ENCODE assay signal across 1 cellular context in the genomic region with DNA sequence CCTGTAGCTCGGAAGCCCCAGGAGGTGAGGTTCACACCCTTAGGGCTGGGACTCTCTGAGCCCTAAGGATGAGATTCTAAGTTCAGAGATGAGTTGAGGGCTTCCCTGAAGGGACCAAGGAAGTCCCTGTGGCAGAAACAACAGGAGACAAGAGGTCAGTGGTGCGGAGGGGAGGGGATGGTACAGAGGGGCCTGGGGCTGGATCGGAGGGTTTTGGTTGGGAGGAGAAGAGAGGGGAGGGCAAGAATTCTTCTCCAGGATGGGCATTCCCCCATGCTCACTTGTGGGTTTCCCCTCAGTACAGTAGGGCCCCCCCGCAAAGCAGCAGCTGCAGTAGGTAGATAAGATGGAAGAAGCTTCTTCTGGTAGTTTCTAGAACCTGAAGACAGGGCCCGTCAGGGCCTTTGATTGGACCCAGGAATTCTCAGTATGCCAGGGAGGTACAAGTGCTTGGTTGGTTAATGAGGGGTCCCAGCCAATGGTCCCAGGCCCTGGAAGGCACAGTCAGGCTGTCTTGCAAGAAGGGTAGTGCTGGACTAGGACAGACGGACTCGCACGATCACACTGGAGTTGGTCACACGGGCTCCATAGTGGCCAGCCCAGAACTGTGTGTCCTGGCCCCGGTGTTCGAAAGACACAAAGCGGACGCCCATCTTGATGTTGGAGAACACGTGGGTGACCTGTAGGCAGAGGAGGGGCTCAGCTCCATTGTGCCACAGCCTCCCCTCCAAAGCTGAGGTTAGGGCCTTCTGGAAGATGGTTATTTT.
TF ChIP-seq lines count a peak whose summit lies in the region.

No MANE protein-coding gene starts in this region.

TF ChIP-seq in K562, 482 proteins besides CTCF, POLR2A, EP300 and RAD21 (continued from another document and continues in another):
- TF ChIP-seq, protein P1, sequence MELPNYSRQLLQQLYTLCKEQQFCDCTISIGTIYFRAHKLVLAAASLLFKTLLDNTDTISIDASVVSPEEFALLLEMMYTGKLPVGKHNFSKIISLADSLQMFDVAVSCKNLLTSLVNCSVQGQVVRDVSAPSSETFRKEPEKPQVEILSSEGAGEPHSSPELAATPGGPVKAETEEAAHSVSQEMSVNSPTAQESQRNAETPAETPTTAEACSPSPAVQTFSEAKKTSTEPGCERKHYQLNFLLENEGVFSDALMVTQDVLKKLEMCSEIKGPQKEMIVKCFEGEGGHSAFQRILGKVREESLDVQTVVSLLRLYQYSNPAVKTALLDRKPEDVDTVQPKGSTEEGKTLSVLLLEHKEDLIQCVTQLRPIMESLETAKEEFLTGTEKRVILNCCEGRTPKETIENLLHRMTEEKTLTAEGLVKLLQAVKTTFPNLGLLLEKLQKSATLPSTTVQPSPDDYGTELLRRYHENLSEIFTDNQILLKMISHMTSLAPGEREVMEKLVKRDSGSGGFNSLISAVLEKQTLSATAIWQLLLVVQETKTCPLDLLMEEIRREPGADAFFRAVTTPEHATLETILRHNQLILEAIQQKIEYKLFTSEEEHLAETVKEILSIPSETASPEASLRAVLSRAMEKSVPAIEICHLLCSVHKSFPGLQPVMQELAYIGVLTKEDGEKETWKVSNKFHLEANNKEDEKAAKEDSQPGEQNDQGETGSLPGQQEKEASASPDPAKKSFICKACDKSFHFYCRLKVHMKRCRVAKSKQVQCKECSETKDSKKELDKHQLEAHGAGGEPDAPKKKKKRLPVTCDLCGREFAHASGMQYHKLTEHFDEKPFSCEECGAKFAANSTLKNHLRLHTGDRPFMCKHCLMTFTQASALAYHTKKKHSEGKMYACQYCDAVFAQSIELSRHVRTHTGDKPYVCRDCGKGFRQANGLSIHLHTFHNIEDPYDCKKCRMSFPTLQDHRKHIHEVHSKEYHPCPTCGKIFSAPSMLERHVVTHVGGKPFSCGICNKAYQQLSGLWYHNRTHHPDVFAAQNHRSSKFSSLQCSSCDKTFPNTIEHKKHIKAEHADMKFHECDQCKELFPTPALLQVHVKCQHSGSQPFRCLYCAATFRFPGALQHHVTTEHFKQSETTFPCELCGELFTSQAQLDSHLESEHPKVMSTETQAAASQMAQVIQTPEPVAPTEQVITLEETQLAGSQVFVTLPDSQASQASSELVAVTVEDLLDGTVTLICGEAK (IDR thresholded peaks at IDR 0.05) = no peak
- TF ChIP-seq, protein P1 (CRISPR knock-in tag; IDR thresholded peaks at IDR 0.05) = no peak
- TF ChIP-seq, protein P2, sequence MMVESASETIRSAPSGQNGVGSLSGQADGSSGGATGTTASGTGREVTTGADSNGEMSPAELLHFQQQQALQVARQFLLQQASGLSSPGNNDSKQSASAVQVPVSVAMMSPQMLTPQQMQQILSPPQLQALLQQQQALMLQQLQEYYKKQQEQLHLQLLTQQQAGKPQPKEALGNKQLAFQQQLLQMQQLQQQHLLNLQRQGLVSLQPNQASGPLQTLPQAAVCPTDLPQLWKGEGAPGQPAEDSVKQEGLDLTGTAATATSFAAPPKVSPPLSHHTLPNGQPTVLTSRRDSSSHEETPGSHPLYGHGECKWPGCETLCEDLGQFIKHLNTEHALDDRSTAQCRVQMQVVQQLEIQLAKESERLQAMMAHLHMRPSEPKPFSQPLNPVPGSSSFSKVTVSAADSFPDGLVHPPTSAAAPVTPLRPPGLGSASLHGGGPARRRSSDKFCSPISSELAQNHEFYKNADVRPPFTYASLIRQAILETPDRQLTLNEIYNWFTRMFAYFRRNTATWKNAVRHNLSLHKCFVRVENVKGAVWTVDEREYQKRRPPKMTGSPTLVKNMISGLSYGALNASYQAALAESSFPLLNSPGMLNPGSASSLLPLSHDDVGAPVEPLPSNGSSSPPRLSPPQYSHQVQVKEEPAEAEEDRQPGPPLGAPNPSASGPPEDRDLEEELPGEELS (CRISPR knock-in tag; IDR thresholded peaks at IDR 0.05; ENCODE audit: borderline replicate concordance) = no peak
- TF ChIP-seq ZNF124 (CRISPR knock-in tag; IDR thresholded peaks at IDR 0.05) (no peak), SMARCE1 (IDR thresholded peaks at IDR 0.05) (peak; percentile 57; the same call in 1 of the 2 replicates), RBM17 (IDR thresholded peaks at IDR 0.05; ENCODE audit: borderline replicate concordance, low read depth, low read length) (no peak), PML (IDR thresholded peaks at IDR 0.05; ENCODE audit: low read length) (peak; percentile 37; the same call in 1 of the 2 replicates), TAL1 (IDR thresholded peaks at IDR 0.05) (peak; percentile 79), SAFB2 (IDR thresholded peaks at IDR 0.05; ENCODE audit: borderline replicate concordance, low read depth, low read length, severe bottlenecking) (no peak), BDP1 (IDR thresholded peaks at IDR 0.05; ENCODE audit: insufficient read depth, insufficient read length) (no peak), ZNF707 (CRISPR knock-in tag; conservative IDR thresholded peaks at IDR 0.05) (no peak), DPF2 (IDR thresholded peaks at IDR 0.05) (peak; percentile 65), SP1 (CRISPR knock-in tag; IDR thresholded peaks at IDR 0.05) (no peak), L3MBTL2 (IDR thresholded peaks at IDR 0.05) (no peak), CBFA2T2 (conservative IDR thresholded peaks at IDR 0.05) (peak; percentile 36; the same call in 1 of the 2 replicates), MAZ (CRISPR knock-in tag; conservative IDR thresholded peaks at IDR 0.05 in 1 of 2, IDR thresholded peaks at IDR 0.05 in 1 of 2) (no peak), ZFP1 (CRISPR knock-in tag; IDR thresholded peaks at IDR 0.05) (no peak), ETV6 (IDR thresholded peaks at IDR 0.05; ENCODE audit: borderline replicate concordance in 1 of 2, low read depth in 2 of 2, low read length in 1 of 2) (no peak), ETV6 (CRISPR knock-in tag; IDR thresholded peaks at IDR 0.05; ENCODE audit: borderline replicate concordance) (no peak), NR4A1 (CRISPR knock-in tag; IDR thresholded peaks at IDR 0.05) (no peak), NR4A1 (tag; IDR thresholded peaks at IDR 0.05) (no peak), RBM39 (optimal IDR thresholded peaks at IDR 0.05; ENCODE audit: low read depth, low read length) (no peak), MEF2A (IDR thresholded peaks at IDR 0.05; ENCODE audit: control insufficient read depth, low read depth, low read length) (no peak), SNIP1 (IDR thresholded peaks at IDR 0.05; ENCODE audit: low read depth) (no peak), CHCHD3 (CRISPR knock-in tag; IDR thresholded peaks at IDR 0.05) (no peak), PHB (CRISPR knock-in tag; IDR thresholded peaks at IDR 0.05) (no peak), FOXM1 (IDR thresholded peaks at IDR 0.05; ENCODE audit: low read depth) (0 out of 2 replicates have a peak, but pooled peaks have one; percentile 44), FOXM1 (CRISPR knock-in tag; IDR thresholded peaks at IDR 0.05; ENCODE audit: low read depth) (no peak), PHTF2 (CRISPR knock-in tag; IDR thresholded peaks at IDR 0.05) (no peak), SRSF1 (IDR thresholded peaks at IDR 0.05; ENCODE audit: low read depth, low read length) (no peak), STAG1 (CRISPR knock-in tag; IDR thresholded peaks at IDR 0.05; ENCODE audit: borderline replicate concordance) (no peak), MCM7 (IDR thresholded peaks at IDR 0.05) (no peak), ETV1 (tag; conservative IDR thresholded peaks at IDR 0.05; ENCODE audit: low read depth) (no peak), PHF20 (IDR thresholded peaks at IDR 0.05; ENCODE audit: partially characterized antibody) (no peak), CTBP1 (IDR thresholded peaks at IDR 0.05; ENCODE audit: borderline replicate concordance) (0 out of 2 replicates have a peak, but pooled peaks have one; percentile 15), SMARCA4 (IDR thresholded peaks at IDR 0.05) (peak; percentile 69; the same call in 1 of the 2 replicates), RFX1 (IDR thresholded peaks at IDR 0.05) (no peak), ARID1B (IDR thresholded peaks at IDR 0.05) (peak; percentile 93), HNRNPLL (IDR thresholded peaks at IDR 0.05; ENCODE audit: low read depth, low read length, poor library complexity, severe bottlenecking) (no peak), SREBF2 (CRISPR knock-in tag; IDR thresholded peaks at IDR 0.05) (no peak), ERF (CRISPR knock-in tag; IDR thresholded peaks at IDR 0.05) (no peak), YY1 (IDR thresholded peaks at IDR 0.05; ENCODE audit: borderline replicate concordance in 1 of 3, control insufficient read depth in 1 of 3, extremely low read depth in 1 of 3, insufficient read depth in 3 of 3, insufficient read length in 1 of 3, insufficient replicate concordance in 2 of 3, low read depth in 1 of 3, low read length in 2 of 3) (no peak), MAFG (tag; conservative IDR thresholded peaks at IDR 0.05) (no peak), POLR2AphosphoS5 (IDR thresholded peaks at IDR 0.05; ENCODE audit: control insufficient read depth, insufficient read depth, low read depth, low read length) (peak; percentile 66; the same call in 1 of the 2 replicates), MCM2 (IDR thresholded peaks at IDR 0.05; ENCODE audit: low read depth) (no peak), WHSC1 (IDR thresholded peaks at IDR 0.05; ENCODE audit: low read length) (no peak), ZSCAN32 (CRISPR knock-in tag; IDR thresholded peaks at IDR 0.05) (no peak)
- TF ChIP-seq, protein P3, sequence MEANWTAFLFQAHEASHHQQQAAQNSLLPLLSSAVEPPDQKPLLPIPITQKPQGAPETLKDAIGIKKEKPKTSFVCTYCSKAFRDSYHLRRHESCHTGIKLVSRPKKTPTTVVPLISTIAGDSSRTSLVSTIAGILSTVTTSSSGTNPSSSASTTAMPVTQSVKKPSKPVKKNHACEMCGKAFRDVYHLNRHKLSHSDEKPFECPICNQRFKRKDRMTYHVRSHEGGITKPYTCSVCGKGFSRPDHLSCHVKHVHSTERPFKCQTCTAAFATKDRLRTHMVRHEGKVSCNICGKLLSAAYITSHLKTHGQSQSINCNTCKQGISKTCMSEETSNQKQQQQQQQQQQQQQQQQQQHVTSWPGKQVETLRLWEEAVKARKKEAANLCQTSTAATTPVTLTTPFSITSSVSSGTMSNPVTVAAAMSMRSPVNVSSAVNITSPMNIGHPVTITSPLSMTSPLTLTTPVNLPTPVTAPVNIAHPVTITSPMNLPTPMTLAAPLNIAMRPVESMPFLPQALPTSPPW (CRISPR knock-in tag; IDR thresholded peaks at IDR 0.05) = peak; percentile 93
- TF ChIP-seq, protein P4, sequence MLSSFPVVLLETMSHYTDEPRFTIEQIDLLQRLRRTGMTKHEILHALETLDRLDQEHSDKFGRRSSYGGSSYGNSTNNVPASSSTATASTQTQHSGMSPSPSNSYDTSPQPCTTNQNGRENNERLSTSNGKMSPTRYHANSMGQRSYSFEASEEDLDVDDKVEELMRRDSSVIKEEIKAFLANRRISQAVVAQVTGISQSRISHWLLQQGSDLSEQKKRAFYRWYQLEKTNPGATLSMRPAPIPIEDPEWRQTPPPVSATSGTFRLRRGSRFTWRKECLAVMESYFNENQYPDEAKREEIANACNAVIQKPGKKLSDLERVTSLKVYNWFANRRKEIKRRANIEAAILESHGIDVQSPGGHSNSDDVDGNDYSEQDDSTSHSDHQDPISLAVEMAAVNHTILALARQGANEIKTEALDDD (IDR thresholded peaks at IDR 0.05) = no peak
- TF ChIP-seq, protein P5, sequence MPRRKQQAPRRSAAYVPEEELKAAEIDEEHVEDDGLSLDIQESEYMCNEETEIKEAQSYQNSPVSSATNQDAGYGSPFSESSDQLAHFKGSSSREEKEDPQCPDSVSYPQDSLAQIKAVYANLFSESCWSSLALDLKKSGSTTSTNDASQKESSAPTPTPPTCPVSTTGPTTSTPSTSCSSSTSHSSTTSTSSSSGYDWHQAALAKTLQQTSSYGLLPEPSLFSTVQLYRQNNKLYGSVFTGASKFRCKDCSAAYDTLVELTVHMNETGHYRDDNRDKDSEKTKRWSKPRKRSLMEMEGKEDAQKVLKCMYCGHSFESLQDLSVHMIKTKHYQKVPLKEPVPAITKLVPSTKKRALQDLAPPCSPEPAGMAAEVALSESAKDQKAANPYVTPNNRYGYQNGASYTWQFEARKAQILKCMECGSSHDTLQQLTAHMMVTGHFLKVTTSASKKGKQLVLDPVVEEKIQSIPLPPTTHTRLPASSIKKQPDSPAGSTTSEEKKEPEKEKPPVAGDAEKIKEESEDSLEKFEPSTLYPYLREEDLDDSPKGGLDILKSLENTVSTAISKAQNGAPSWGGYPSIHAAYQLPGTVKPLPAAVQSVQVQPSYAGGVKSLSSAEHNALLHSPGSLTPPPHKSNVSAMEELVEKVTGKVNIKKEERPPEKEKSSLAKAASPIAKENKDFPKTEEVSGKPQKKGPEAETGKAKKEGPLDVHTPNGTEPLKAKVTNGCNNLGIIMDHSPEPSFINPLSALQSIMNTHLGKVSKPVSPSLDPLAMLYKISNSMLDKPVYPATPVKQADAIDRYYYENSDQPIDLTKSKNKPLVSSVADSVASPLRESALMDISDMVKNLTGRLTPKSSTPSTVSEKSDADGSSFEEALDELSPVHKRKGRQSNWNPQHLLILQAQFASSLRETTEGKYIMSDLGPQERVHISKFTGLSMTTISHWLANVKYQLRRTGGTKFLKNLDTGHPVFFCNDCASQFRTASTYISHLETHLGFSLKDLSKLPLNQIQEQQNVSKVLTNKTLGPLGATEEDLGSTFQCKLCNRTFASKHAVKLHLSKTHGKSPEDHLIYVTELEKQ (CRISPR knock-in tag; IDR thresholded peaks at IDR 0.05) = no peak
